In the genomic region with DNA sequence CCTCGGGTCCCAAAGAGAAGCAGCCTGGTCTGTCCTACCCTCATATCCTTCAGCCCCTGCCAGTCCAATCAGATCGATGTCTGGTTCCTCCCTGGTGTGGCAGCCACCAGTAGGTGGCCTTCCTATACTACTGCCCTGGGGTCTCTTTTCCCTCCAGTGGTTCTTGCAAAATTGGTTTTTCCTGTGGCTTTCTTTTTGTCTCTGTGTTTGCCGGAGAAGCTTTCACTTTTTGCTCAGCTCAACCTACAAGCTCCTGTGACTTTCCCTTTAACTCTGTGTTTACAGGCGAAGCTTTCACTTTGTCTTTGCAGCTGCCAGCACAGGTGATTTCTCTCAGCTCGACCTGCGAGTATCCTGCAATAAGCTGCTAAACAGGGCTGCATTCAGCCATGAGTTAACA, we compare ENCODE assay signal across 8 cellular contexts. TPM values are rescaled to one million over a fixed set of nuclear protein-coding genes. Genes with fewer than 3 reads are reported as not detected.
DNase-seq lines count a peak whose midpoint lies in the region; ATAC-seq, FAIRE-seq and TF ChIP-seq lines count a peak whose summit lies in the region.

No MANE protein-coding gene starts in this region.

- CTCF ChIA-PET in activated CD4-positive, alpha-beta T cell treated with anti-CD3 and anti-CD28 coated beads for 36 hours (lab: Charles Lee): interaction anchor here (0.6 kb wide), 1 partner anchor 463 kb away, joined by 3 read pairs; no protein-coding TSS in a partner anchor

- FAIRE-seq in GM18507 (lab: Jason Lieb, UNC): peak; percentile 60

- peak; percentile 73 for ATAC-seq in HG03159 (IDR thresholded peaks at IDR 0.05; ENCODE audit: unreplicated experiment)
- no peak for ATAC-seq in GM18873 (IDR thresholded peaks at IDR 0.05; ENCODE audit: low FRiP score, unreplicated experiment)
- ATAC-seq in activated CD4-positive, alpha-beta T cell treated with anti-CD3 and anti-CD28 coated beads for 36 hours: no peak

- in situ Hi-C loops in astrocyte of the cerebellum (cut with HindIII; ENCODE audit: low sequenced_read_pairs): no loop called here

- POLR2A ChIA-PET in activated CD4-positive, alpha-beta T cell treated with anti-CD3 and anti-CD28 coated beads for 36 hours (lab: Charles Lee): no interaction called here

- H3K36me3 Mint-ChIP-seq in nephron (ENCODE audit: low read depth): no peaks in the 10 kb centered on the region
- no peaks in the 10 kb centered on the region for H3K36me3 Mint-ChIP-seq in activated CD4-positive, alpha-beta T cell treated with anti-CD3 and anti-CD28 coated beads for 36 hours (ENCODE audit: low read depth)

- H3K4me3 ChIP-seq in astrocyte of the cerebellum (ENCODE audit: low read depth, low read length): no peak overlapping the region

- H3K27ac Mint-ChIP-seq in nephron: peak overlapping the region; percentile 93 to 98 (median 94)
- H3K27ac Mint-ChIP-seq in activated CD4-positive, alpha-beta T cell treated with anti-CD3 and anti-CD28 coated beads for 36 hours: no peak overlapping the region

- peaks cover 4% of the 10 kb centered on the region for H3K27me3 Mint-ChIP-seq in nephron (ENCODE audit: low read depth)
- peaks cover 6% of the 10 kb centered on the region for H3K27me3 Mint-ChIP-seq in activated CD4-positive, alpha-beta T cell treated with anti-CD3 and anti-CD28 coated beads for 36 hours

- peak; percentile 31 for TF ChIP-seq CTCF in astrocyte of the cerebellum (IDR thresholded peaks at IDR 0.05; ENCODE audit: low read depth, low read length, missing control alignments)
- peak in 1 of 3 experiments; percentile 17 for TF ChIP-seq CTCF in nephron (IDR thresholded peaks at IDR 0.05; ENCODE audit: unreplicated experiment in 3 of 3)

- no peaks in the 10 kb centered on the region for H3K9me3 Mint-ChIP-seq in nephron
- no peaks in the 10 kb centered on the region for H3K9me3 Mint-ChIP-seq in activated CD4-positive, alpha-beta T cell treated with anti-CD3 and anti-CD28 coated beads for 36 hours (ENCODE audit: low read depth)

- peak; percentile 2 for DNase-seq in GM18507 (ENCODE audit: extremely low spot score, insufficient read length, low read depth)
- DNase-seq in astrocyte of the cerebellum (ENCODE audit: low read depth): no peak
- no peak for DNase-seq in GDM1 (lab: John Stamatoyannopoulos, UW)
- no peak for DNase-seq in activated CD4-positive, alpha-beta T cell treated with anti-CD3 and anti-CD28 coated beads for 36 hours
- no peak for DNase-seq in NCI-H1048 (lab: John Stamatoyannopoulos, UW)

- intact Hi-C loops in activated CD4-positive, alpha-beta T cell treated with anti-CD3 and anti-CD28 coated beads for 36 hours (cut with DNase I, micrococcal nuclease): no loop called here

- peak overlapping the region; percentile 48 to 83 (median 80) for H3K4me3 Mint-ChIP-seq in nephron
- H3K4me3 Mint-ChIP-seq in activated CD4-positive, alpha-beta T cell treated with anti-CD3 and anti-CD28 coated beads for 36 hours: no peak overlapping the region

- H3K4me1 Mint-ChIP-seq in nephron: peaks cover 35% of the 10 kb centered on the region
- no peaks in the 10 kb centered on the region for H3K4me1 Mint-ChIP-seq in activated CD4-positive, alpha-beta T cell treated with anti-CD3 and anti-CD28 coated beads for 36 hours

RNA-seq across cellular contexts. Expression of gene UGT2A3, which starts 46.8 kb away (rescaled TPM):
- total RNA-seq in activated CD4-positive, alpha-beta T cell treated with anti-CD3 and anti-CD28 coated beads for 36 hours: not detected
